1 cellular context compared by ENCODE assay signal in the genomic region with DNA sequence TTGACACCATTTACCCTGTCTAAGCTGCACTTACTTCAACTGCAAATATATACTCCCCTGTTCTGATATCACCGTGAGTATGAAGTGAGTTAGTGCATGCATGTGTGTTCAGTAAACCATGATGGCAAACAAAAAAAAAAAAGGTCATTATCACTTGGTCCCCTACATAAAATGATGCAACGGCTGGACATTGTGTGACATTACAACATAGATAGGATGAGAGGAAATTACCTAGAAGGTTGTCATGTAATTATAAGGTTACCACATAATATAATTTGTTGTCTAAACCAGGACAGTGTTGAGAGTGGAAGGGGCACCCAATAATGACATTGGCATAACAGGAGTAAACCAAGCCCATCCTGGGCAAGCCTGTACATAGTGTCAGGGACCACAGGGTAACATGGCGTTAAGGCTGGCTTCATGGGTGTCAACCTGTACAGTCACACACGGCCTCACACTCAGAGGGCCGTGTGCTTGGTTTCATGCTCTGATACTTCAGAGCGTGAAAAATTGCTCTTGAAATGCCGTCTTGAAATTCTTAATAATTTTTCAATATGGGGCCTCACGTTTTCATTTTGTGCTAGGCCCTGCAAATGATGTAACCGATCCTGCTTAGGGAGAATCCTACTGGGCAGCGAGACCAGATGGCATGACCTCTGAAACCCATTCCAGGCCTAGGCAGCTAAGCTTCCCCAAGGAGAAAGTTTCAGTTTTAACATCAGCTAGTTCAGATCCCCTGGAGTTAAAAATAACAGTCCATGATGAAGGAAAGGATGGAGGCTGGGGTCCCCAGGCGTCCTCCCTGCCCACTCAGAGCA.
TF ChIP-seq lines count a peak whose summit lies in the region.

No MANE protein-coding gene starts in this region.

TF ChIP-seq in GM23338, 12 proteins besides CTCF, POLR2A, EP300 and RAD21 (continued from another document):
- no peak for TF ChIP-seq EZH2phosphoT487 (IDR thresholded peaks at IDR 0.05; ENCODE audit: unreplicated experiment)
- no peak for TF ChIP-seq CREB1 (CRISPR knock-in tag; IDR thresholded peaks at IDR 0.05; ENCODE audit: low read depth)
- TF ChIP-seq ZNF331 (CRISPR knock-in tag; IDR thresholded peaks at IDR 0.05; ENCODE audit: low read depth) = no peak
- no peak for TF ChIP-seq STAT1 (IDR thresholded peaks at IDR 0.05; ENCODE audit: unreplicated experiment)
